In genomic region chr20:62386383-62387218, GRCh38 we compare ENCODE assay signal across 8 cellular contexts. TPM values are rescaled to one million over a fixed set of nuclear protein-coding genes. Genes with fewer than 3 reads are reported as not detected.
DNase-seq lines count a peak whose midpoint lies in the region; ATAC-seq and TF ChIP-seq lines count a peak whose summit lies in the region.

RPS21 (plus strand) TSS chr20:62387103; CDS start chr20:62387339, 236 bp downstream.

- intact Hi-C loops in activated T-helper 2 cell treated with anti-CD3 and anti-CD28 coated beads, Interferon-gamma antibody, Interleukin-2, Interleukin-4, amounts not matched to agents 10 μg/mL and 5 μg/mL and 100 μg/mL, durations not matched to agents 14 hours and 24 hours and 36 hours (cut with micrococcal nuclease): loop anchor here (1.0 to 5.0 kb wide), 2 partner anchors 84 to 149 kb away; partner anchors contain the start of genes ADRM1 and OSBPL2

- H3K4me1 Mint-ChIP-seq in GM23338 (peaks cover 36% of the 10 kb centered on the region), nephron progenitor cell (peaks cover 59% of the 10 kb centered on the region)
- peaks cover 23% of the 10 kb centered on the region for H3K4me1 Mint-ChIP-seq in activated T-helper 2 cell treated with anti-CD3 and anti-CD28 coated beads, Interferon-gamma antibody, Interleukin-2, Interleukin-4, amounts not matched to agents 10 μg/mL and 5 μg/mL and 100 μg/mL, durations not matched to agents 14 hours and 24 hours and 36 hours (ENCODE audit: low read depth)
- peaks cover 56% of the 10 kb centered on the region for H3K4me1 Mint-ChIP-seq in stimulated activated naive CD8-positive, alpha-beta T cell treated with anti-CD3 and anti-CD28 coated beads, Interleukin-15, Interleukin-2, amounts not matched to agents 100 ng/mL and 50 ng/mL, for 24 hours (ENCODE audit: low read depth)

- ATAC-seq in GM23338: peak; percentile 74

- H3K36me3 ChIP-seq in DOHH2 (ENCODE audit: control insufficient read depth, low read length) (peaks cover 80% of the 10 kb centered on the region), GM23338 (ENCODE audit: insufficient read depth) (peaks cover 11% of the 10 kb centered on the region)

- H3K4me2 ChIP-seq in DOHH2 (ENCODE audit: low read length) (peak within 1 kb of the TSS; percentile 80), GM23338 (peak within 1 kb of the TSS; percentile 100)

- H3K9me3 Mint-ChIP-seq in GM23338 (peaks cover 5% of the 10 kb centered on the region), nephron progenitor cell (peaks cover 6% of the 10 kb centered on the region)
- H3K9me3 Mint-ChIP-seq in activated T-helper 2 cell treated with anti-CD3 and anti-CD28 coated beads, Interferon-gamma antibody, Interleukin-2, Interleukin-4, amounts not matched to agents 10 μg/mL and 5 μg/mL and 100 μg/mL, durations not matched to agents 14 hours and 24 hours and 36 hours: peaks cover 5% of the 10 kb centered on the region
- peaks cover 6% of the 10 kb centered on the region for H3K9me3 Mint-ChIP-seq in stimulated activated naive CD8-positive, alpha-beta T cell treated with anti-CD3 and anti-CD28 coated beads, Interleukin-15, Interleukin-2, amounts not matched to agents 100 ng/mL and 50 ng/mL, for 24 hours

- TF ChIP-seq CTCF in DOHH2 (IDR thresholded peaks at IDR 0.05; ENCODE audit: low read depth, low read length, poor library complexity, severe bottlenecking): no peak
- TF ChIP-seq CTCF in GM23338 (conservative IDR thresholded peaks at IDR 0.05; ENCODE audit: low read depth in 2 of 2): no peak
- no peak for TF ChIP-seq CTCF in fibroblast of pulmonary artery (IDR thresholded peaks at IDR 0.05; ENCODE audit: low read length, missing control alignments)
- TF ChIP-seq CTCF in nephron progenitor cell (IDR thresholded peaks at IDR 0.05): no peak

- peak within 1 kb of the TSS; percentile 23; the same call in 1 of the 2 replicates for H2AFZ ChIP-seq in GM23338

- H3K4me1 ChIP-seq in DOHH2 (ENCODE audit: control insufficient read depth, low read length) (peaks cover 32% of the 10 kb centered on the region), GM23338 (ENCODE audit: insufficient read depth) (peaks cover 11% of the 10 kb centered on the region)

- H3K27me3 ChIP-seq in DOHH2 (ENCODE audit: control insufficient read depth, low read length) (no peaks in the 10 kb centered on the region), GM23338 (ENCODE audit: insufficient read depth) (no peaks in the 10 kb centered on the region)

- H3K9me3 ChIP-seq in DOHH2 (ENCODE audit: control insufficient read depth, insufficient read depth, low read length): no peaks in the 10 kb centered on the region

- H3K36me3 Mint-ChIP-seq in GM23338 (ENCODE audit: low read depth): peaks cover 56% of the 10 kb centered on the region
- peaks cover 69% of the 10 kb centered on the region for H3K36me3 Mint-ChIP-seq in activated T-helper 2 cell treated with anti-CD3 and anti-CD28 coated beads, Interferon-gamma antibody, Interleukin-2, Interleukin-4, amounts not matched to agents 10 μg/mL and 5 μg/mL and 100 μg/mL, durations not matched to agents 14 hours and 24 hours and 36 hours (ENCODE audit: low read depth)
- peaks cover 45% of the 10 kb centered on the region for H3K36me3 Mint-ChIP-seq in nephron progenitor cell (ENCODE audit: low read depth)
- H3K36me3 Mint-ChIP-seq in stimulated activated naive CD8-positive, alpha-beta T cell treated with anti-CD3 and anti-CD28 coated beads, Interleukin-15, Interleukin-2, amounts not matched to agents 100 ng/mL and 50 ng/mL, for 24 hours (ENCODE audit: low read depth): peaks cover 59% of the 10 kb centered on the region

- no peaks in the 10 kb centered on the region for H3K9me2 ChIP-seq in DOHH2 (replicated peaks; ENCODE audit: control insufficient read depth, low read length)
- no peaks in the 10 kb centered on the region; the same call in 1 of the 2 replicates for H3K9me2 ChIP-seq in GM23338 (ENCODE audit: insufficient read depth)

- H3K4me3 Mint-ChIP-seq in GM23338 (peak within 1 kb of the TSS; percentile 97), nephron progenitor cell (peak within 1 kb of the TSS; percentile 96)
- peak within 1 kb of the TSS; percentile 95 for H3K4me3 Mint-ChIP-seq in activated T-helper 2 cell treated with anti-CD3 and anti-CD28 coated beads, Interferon-gamma antibody, Interleukin-2, Interleukin-4, amounts not matched to agents 10 μg/mL and 5 μg/mL and 100 μg/mL, durations not matched to agents 14 hours and 24 hours and 36 hours (ENCODE audit: low read depth)
- peak within 1 kb of the TSS; percentile 96 for H3K4me3 Mint-ChIP-seq in stimulated activated naive CD8-positive, alpha-beta T cell treated with anti-CD3 and anti-CD28 coated beads, Interleukin-15, Interleukin-2, amounts not matched to agents 100 ng/mL and 50 ng/mL, for 24 hours

- H3F3A ChIP-seq in DOHH2 (ENCODE audit: control insufficient read depth, insufficient read depth) (peaks cover 37% of the 10 kb centered on the region), GM23338 (replicated peaks; ENCODE audit: low read depth) (peaks cover 58% of the 10 kb centered on the region)

- H4K20me1 ChIP-seq in DOHH2 (ENCODE audit: control insufficient read depth, insufficient read depth, low read depth, low read length): peaks cover 11% of the 10 kb centered on the region
- H4K20me1 ChIP-seq in GM23338 (replicated peaks; ENCODE audit: insufficient read depth): peaks cover 23% of the 10 kb centered on the region

- H3K27me3 Mint-ChIP-seq in GM23338 (ENCODE audit: insufficient read depth, low read depth, poor library complexity): peaks cover 30% of the 10 kb centered on the region
- H3K27me3 Mint-ChIP-seq in activated T-helper 2 cell treated with anti-CD3 and anti-CD28 coated beads, Interferon-gamma antibody, Interleukin-2, Interleukin-4, amounts not matched to agents 10 μg/mL and 5 μg/mL and 100 μg/mL, durations not matched to agents 14 hours and 24 hours and 36 hours (ENCODE audit: low read depth): no peaks in the 10 kb centered on the region
- H3K27me3 Mint-ChIP-seq in nephron progenitor cell (ENCODE audit: low read depth, poor library complexity): peaks cover 8% of the 10 kb centered on the region
- no peaks in the 10 kb centered on the region for H3K27me3 Mint-ChIP-seq in stimulated activated naive CD8-positive, alpha-beta T cell treated with anti-CD3 and anti-CD28 coated beads, Interleukin-15, Interleukin-2, amounts not matched to agents 100 ng/mL and 50 ng/mL, for 24 hours

- H3K79me2 ChIP-seq in DOHH2 (ENCODE audit: control insufficient read depth, low read length) (peaks cover 73% of the 10 kb centered on the region), GM23338 (replicated peaks; ENCODE audit: insufficient read depth) (peaks cover 43% of the 10 kb centered on the region)

- peak within 1 kb of the TSS; percentile 78 for H3K27ac ChIP-seq in DOHH2 (ENCODE audit: low read depth, low read length)
- H3K27ac ChIP-seq in GM23338 (ENCODE audit: low read depth): peak within 1 kb of the TSS; percentile 86

- DNase-seq in GM23338 (ENCODE audit: low spot score) (peak; percentile 94), Kasumi-1 (lab: John Stamatoyannopoulos, UW) (peak; percentile 87 to 91), RPMI8226 (peak; percentile 96), fibroblast of pulmonary artery (ENCODE audit: low read depth) (peak; percentile 91), nephron progenitor cell (peak; percentile 93)
- DNase-seq in activated T-helper 2 cell treated with anti-CD3 and anti-CD28 coated beads, Interferon-gamma antibody, Interleukin-2, Interleukin-4, amounts not matched to agents 10 μg/mL and 5 μg/mL and 100 μg/mL, durations not matched to agents 14 hours and 24 hours and 36 hours (ENCODE audit: low spot score): peak; percentile 90

- H3K4me3 ChIP-seq in DOHH2 (ENCODE audit: low read length): peak within 1 kb of the TSS; percentile 100
- peak within 1 kb of the TSS; percentile 100 for H3K4me3 ChIP-seq in GM23338
- H3K4me3 ChIP-seq in fibroblast of pulmonary artery (replicated peaks; ENCODE audit: low read depth, low read length): peak within 1 kb of the TSS; percentile 95

- H3K27ac Mint-ChIP-seq in GM23338 (peak within 1 kb of the TSS; percentile 95), nephron progenitor cell (peak within 1 kb of the TSS; percentile 92)
- peak within 1 kb of the TSS; percentile 87 for H3K27ac Mint-ChIP-seq in activated T-helper 2 cell treated with anti-CD3 and anti-CD28 coated beads, Interferon-gamma antibody, Interleukin-2, Interleukin-4, amounts not matched to agents 10 μg/mL and 5 μg/mL and 100 μg/mL, durations not matched to agents 14 hours and 24 hours and 36 hours
- H3K27ac Mint-ChIP-seq in stimulated activated naive CD8-positive, alpha-beta T cell treated with anti-CD3 and anti-CD28 coated beads, Interleukin-15, Interleukin-2, amounts not matched to agents 100 ng/mL and 50 ng/mL, for 24 hours: peak within 1 kb of the TSS; percentile 96

TF ChIP-seq in GM23338, 12 proteins besides CTCF, POLR2A, EP300 and RAD21 (continues in another document):
- no peak for TF ChIP-seq STAT1 (IDR thresholded peaks at IDR 0.05; ENCODE audit: unreplicated experiment)
- TF ChIP-seq EZH2phosphoT487 (IDR thresholded peaks at IDR 0.05; ENCODE audit: unreplicated experiment): no peak
- TF ChIP-seq JUNB (IDR thresholded peaks at IDR 0.05; ENCODE audit: unreplicated experiment): no peak
- TF ChIP-seq EZH2 (IDR thresholded peaks at IDR 0.05; ENCODE audit: low read depth, unreplicated experiment): no peak
- TF ChIP-seq CREB1 (CRISPR knock-in tag; IDR thresholded peaks at IDR 0.05; ENCODE audit: low read depth): peak; percentile 90
- no peak for TF ChIP-seq ZNF331 (CRISPR knock-in tag; IDR thresholded peaks at IDR 0.05; ENCODE audit: low read depth)

RNA-seq across cellular contexts. Expression of gene RPS21, which starts in this region (rescaled TPM):
- total RNA-seq in GM23338 (2014; rRNA removed; shearing (Covaris generic)): 759 and 964 TPM in 2 replicates
- 2,298 and 2,471 TPM in 2 replicates for polyA plus RNA-seq in GM23338 (2016; fragmentation: Nextera tagmentation; extraction: Ambion mirVana)
- total RNA-seq in activated T-helper 2 cell treated with anti-CD3 and anti-CD28 coated beads, Interferon-gamma antibody, Interleukin-2, Interleukin-4, amounts not matched to agents 10 μg/mL and 5 μg/mL and 100 μg/mL, durations not matched to agents 14 hours and 24 hours and 36 hours: 2,020 and 2,085 TPM in 2 replicates

Comparison
In these comparisons a context has a peak if more than half of its experiments do, and no peak if none do; other contexts are left out.
1. Peak in every context shown above with its lines: DNase-seq, ATAC-seq, H3K4me3 ChIP-seq and H3K27ac ChIP-seq.